Comparison of ENCODE assay signal across 2 cellular contexts in genomic region chr4:986949-987688, GRCh38.
A peak's percentile ranks its signal among the peaks of the same experiment; 100 is the strongest.
TF ChIP-seq lines count a peak whose summit lies in the region.

Gene IDUA (plus strand): TSS chr4:987044. CDS start chr4:987085, 41 bp downstream.

TF ChIP-seq in HEK293, 187 proteins besides CTCF, POLR2A, EP300 and RAD21 (continued from another document and continues in another):
- TF ChIP-seq ZNF2 (tag by site-specific recombination; IDR thresholded peaks at IDR 0.05) (no peak), ZBTB8A (tag by site-specific recombination; IDR thresholded peaks at IDR 0.05) (peak; percentile 54; the same call in 1 of the 2 replicates), ZNF423 (tag by site-specific recombination; IDR thresholded peaks at IDR 0.05) (peak; percentile 91), GLIS1 (tag by site-specific recombination; IDR thresholded peaks at IDR 0.05) (peak; percentile 93), ZNF354C (tag by site-specific recombination; IDR thresholded peaks at IDR 0.05; ENCODE audit: borderline replicate concordance, low read depth) (no peak), TCF7L2 (IDR thresholded peaks at IDR 0.05; ENCODE audit: borderline replicate concordance, low read depth, low read length) (no peak), KLF8 (tag by site-specific recombination; IDR thresholded peaks at IDR 0.05) (no peak), KLF16 (tag by site-specific recombination; IDR thresholded peaks at IDR 0.05) (peak; percentile 18; the same call in 1 of the 2 replicates), ZNF530 (tag by site-specific recombination; IDR thresholded peaks at IDR 0.05; ENCODE audit: low read depth) (no peak), ZNF501 (tag by site-specific recombination; IDR thresholded peaks at IDR 0.05) (no peak), PATZ1 (tag by site-specific recombination; IDR thresholded peaks at IDR 0.05) (peak; percentile 41), RBAK (tag by site-specific recombination; IDR thresholded peaks at IDR 0.05) (no peak), ZNF571 (tag by site-specific recombination; IDR thresholded peaks at IDR 0.05) (no peak), HOXC10 (CRISPR knock-in tag; IDR thresholded peaks at IDR 0.05) (no peak), ZBTB10 (tag by site-specific recombination; IDR thresholded peaks at IDR 0.05) (peak; percentile 22; the same call in 1 of the 2 replicates), ZSCAN30 (tag by site-specific recombination; IDR thresholded peaks at IDR 0.05) (peak; percentile 43; the same call in 1 of the 2 replicates), ZNF302 (tag by site-specific recombination; IDR thresholded peaks at IDR 0.05; ENCODE audit: low read depth) (no peak), ZNF785 (tag by site-specific recombination; IDR thresholded peaks at IDR 0.05) (no peak), ZNF768 (tag by site-specific recombination; IDR thresholded peaks at IDR 0.05) (no peak), ZNF549 (tag by site-specific recombination; IDR thresholded peaks at IDR 0.05) (no peak)
- TF ChIP-seq, protein P1, sequence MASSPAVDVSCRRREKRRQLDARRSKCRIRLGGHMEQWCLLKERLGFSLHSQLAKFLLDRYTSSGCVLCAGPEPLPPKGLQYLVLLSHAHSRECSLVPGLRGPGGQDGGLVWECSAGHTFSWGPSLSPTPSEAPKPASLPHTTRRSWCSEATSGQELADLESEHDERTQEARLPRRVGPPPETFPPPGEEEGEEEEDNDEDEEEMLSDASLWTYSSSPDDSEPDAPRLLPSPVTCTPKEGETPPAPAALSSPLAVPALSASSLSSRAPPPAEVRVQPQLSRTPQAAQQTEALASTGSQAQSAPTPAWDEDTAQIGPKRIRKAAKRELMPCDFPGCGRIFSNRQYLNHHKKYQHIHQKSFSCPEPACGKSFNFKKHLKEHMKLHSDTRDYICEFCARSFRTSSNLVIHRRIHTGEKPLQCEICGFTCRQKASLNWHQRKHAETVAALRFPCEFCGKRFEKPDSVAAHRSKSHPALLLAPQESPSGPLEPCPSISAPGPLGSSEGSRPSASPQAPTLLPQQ (tag by site-specific recombination; IDR thresholded peaks at IDR 0.05) = 0 out of 2 replicates have a peak, but pooled peaks have one; percentile 11
- TF ChIP-seq, protein P2, sequence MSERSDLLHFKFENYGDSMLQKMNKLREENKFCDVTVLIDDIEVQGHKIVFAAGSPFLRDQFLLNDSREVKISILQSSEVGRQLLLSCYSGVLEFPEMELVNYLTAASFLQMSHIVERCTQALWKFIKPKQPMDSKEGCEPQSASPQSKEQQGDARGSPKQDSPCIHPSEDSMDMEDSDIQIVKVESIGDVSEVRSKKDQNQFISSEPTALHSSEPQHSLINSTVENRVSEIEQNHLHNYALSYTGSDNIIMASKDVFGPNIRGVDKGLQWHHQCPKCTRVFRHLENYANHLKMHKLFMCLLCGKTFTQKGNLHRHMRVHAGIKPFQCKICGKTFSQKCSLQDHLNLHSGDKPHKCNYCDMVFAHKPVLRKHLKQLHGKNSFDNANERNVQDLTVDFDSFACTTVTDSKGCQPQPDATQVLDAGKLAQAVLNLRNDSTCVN (tag by site-specific recombination; optimal IDR thresholded peaks at IDR 0.05) = peak; percentile 61
- TF ChIP-seq, protein P3, sequence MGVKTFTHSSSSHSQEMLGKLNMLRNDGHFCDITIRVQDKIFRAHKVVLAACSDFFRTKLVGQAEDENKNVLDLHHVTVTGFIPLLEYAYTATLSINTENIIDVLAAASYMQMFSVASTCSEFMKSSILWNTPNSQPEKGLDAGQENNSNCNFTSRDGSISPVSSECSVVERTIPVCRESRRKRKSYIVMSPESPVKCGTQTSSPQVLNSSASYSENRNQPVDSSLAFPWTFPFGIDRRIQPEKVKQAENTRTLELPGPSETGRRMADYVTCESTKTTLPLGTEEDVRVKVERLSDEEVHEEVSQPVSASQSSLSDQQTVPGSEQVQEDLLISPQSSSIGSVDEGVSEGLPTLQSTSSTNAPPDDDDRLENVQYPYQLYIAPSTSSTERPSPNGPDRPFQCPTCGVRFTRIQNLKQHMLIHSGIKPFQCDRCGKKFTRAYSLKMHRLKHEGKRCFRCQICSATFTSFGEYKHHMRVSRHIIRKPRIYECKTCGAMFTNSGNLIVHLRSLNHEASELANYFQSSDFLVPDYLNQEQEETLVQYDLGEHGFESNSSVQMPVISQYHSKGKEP (tag by site-specific recombination; IDR thresholded peaks at IDR 0.05) = 0 out of 2 replicates have a peak, but pooled peaks have one; percentile 9

TF ChIP-seq in WTC11, 78 proteins besides CTCF, POLR2A, EP300 and RAD21 (continued from another document):
- TF ChIP-seq HMGXB4 (CRISPR knock-in tag; IDR thresholded peaks at IDR 0.05) = peak; percentile 70; the same call in 1 of the 2 replicates
- no peak for TF ChIP-seq TEAD4 (CRISPR knock-in tag; IDR thresholded peaks at IDR 0.05)
- TF ChIP-seq GABPB1 (CRISPR knock-in tag; IDR thresholded peaks at IDR 0.05) = 0 out of 2 replicates have a peak, but pooled peaks have one; percentile 8
- TF ChIP-seq FOXP1 (CRISPR knock-in tag; IDR thresholded peaks at IDR 0.05; ENCODE audit: borderline replicate concordance) = peak; percentile 70
- no peak for TF ChIP-seq MYBL2 (CRISPR knock-in tag; IDR thresholded peaks at IDR 0.05)
- peak; percentile 57; the same call in 1 of the 2 replicates for TF ChIP-seq SP1 (CRISPR knock-in tag; conservative IDR thresholded peaks at IDR 0.05)
- peak; percentile 95 for TF ChIP-seq ZNF423 (CRISPR knock-in tag; IDR thresholded peaks at IDR 0.05)
